ENCODE assay signal across 1 cellular context in the genomic region with DNA sequence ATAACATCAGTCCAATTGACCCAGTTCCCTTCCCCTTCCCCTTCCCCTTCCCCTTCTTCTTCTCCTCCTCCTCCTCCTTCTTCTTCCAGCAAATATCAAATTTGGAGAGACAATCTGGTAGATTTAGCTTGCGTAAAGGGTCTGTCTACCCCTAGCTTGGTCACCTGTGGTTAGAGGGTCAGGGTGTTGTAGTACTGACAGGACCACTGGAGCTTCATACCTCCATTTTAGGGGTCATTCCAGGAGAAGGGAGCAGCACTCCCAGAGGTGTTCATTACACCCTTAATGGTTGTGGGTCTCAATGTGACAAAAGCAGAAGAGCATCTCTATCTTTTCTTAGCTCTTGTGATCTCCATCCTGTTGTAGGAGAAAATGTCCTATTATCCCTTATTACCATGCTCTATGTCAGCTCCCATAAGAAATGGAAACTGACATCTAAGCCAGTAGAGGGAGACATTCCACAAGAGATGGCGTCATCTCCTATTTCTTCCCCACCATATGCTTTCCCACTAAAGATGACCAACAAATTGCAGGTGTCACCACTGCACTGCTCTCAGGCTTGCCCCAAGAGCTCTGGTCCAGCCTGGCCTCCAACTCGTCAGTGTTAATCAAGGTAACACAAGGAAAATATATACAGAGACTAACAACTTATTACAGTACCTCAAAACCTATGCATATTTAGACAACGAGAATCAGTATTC.
TF ChIP-seq lines count a peak whose summit lies in the region.

No MANE protein-coding gene starts in this region.

TF ChIP-seq in H1, 55 proteins besides CTCF, POLR2A, EP300 and RAD21:
- TF ChIP-seq, protein P1, sequence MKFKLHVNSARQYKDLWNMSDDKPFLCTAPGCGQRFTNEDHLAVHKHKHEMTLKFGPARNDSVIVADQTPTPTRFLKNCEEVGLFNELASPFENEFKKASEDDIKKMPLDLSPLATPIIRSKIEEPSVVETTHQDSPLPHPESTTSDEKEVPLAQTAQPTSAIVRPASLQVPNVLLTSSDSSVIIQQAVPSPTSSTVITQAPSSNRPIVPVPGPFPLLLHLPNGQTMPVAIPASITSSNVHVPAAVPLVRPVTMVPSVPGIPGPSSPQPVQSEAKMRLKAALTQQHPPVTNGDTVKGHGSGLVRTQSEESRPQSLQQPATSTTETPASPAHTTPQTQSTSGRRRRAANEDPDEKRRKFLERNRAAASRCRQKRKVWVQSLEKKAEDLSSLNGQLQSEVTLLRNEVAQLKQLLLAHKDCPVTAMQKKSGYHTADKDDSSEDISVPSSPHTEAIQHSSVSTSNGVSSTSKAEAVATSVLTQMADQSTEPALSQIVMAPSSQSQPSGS (IDR thresholded peaks at IDR 0.05; ENCODE audit: low read length): peak; percentile 68; the same call in 1 of the 2 replicates
- TF ChIP-seq CREB1 (IDR thresholded peaks at IDR 0.05): peak; percentile 56
- no peak for TF ChIP-seq SP4 (IDR thresholded peaks at IDR 0.05; ENCODE audit: low read length)
- peak; percentile 50; the same call in 1 of the 2 replicates for TF ChIP-seq YY1 (IDR thresholded peaks at IDR 0.05; ENCODE audit: low read depth, low read length)
